ENCODE assay signal across 1 cellular context in genomic region chr4:8278009-8278395, GRCh38.
TF ChIP-seq lines count a peak whose summit lies in the region.

No MANE protein-coding gene starts in this region.

TF ChIP-seq in SK-N-SH treated with all-trans-retinoic acid at 6 μM for 48 hours, 23 proteins besides CTCF, POLR2A, EP300 and RAD21 (continued from another document):
- TF ChIP-seq PATZ1 (CRISPR knock-in tag; IDR thresholded peaks at IDR 0.05; ENCODE audit: borderline replicate concordance), result no peak
- TF ChIP-seq, protein P1, sequence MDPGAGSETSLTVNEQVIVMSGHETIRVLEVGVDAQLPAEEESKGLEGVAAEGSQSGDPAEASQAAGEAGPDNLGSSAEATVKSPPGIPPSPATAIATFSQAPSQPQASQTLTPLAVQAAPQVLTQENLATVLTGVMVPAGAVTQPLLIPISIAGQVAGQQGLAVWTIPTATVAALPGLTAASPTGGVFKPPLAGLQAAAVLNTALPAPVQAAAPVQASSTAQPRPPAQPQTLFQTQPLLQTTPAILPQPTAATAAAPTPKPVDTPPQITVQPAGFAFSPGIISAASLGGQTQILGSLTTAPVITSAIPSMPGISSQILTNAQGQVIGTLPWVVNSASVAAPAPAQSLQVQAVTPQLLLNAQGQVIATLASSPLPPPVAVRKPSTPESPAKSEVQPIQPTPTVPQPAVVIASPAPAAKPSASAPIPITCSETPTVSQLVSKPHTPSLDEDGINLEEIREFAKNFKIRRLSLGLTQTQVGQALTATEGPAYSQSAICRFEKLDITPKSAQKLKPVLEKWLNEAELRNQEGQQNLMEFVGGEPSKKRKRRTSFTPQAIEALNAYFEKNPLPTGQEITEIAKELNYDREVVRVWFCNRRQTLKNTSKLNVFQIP (CRISPR knock-in tag; IDR thresholded peaks at IDR 0.05; ENCODE audit: borderline replicate concordance, low read depth), result no peak
- TF ChIP-seq ZFP30 (CRISPR knock-in tag; IDR thresholded peaks at IDR 0.05), result no peak
- TF ChIP-seq SNAI2 (CRISPR knock-in tag; IDR thresholded peaks at IDR 0.05), result no peak
